In the genomic region with DNA sequence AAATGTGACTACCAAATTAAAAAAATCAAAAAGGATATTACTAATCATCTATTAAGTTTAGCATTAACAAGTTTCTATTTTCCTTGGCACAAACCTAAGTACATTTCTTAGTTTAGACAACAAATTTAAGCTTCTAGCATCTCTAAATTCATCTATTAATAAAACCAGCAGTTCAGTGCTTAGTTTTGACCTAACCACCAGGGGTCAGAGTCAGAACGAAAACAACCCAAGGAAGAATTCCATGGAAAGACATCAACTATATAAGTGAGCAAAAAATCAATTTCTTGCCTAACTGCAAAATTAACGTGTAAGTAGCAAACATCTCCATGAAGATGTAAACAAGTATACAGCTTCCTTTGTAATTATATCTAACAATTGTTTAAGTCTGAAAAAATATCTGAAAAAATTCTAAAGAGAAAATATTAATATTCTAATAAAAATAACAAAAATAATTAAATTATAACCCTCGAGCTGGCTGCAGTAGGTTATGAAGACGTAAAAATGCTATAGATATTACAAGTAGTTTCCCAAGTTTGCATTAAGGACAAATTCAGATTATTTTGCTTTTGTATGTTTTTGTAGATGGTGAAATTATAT, we compare ENCODE assay signal across 9 cellular contexts.
DNase-seq lines count a peak whose midpoint lies in the region; ATAC-seq and TF ChIP-seq lines count a peak whose summit lies in the region.
"Had no signal": no experiment of that assay in that cellular context is flagged by ENCODE, and none has a peak within 500 bp of the region (broad histone marks: within the 10 kb centered on the region; RNA-seq: fewer than 3 reads in every experiment).

No MANE protein-coding gene starts in this region.

- H3K36me3 Mint-ChIP-seq in activated naive CD4-positive, alpha-beta T cell treated with anti-CD3 and anti-CD28 coated beads, Interleukin-2, amount 50 U/mL, for 72 hours: no peaks in the 10 kb centered on the region
- H3K36me3 Mint-ChIP-seq: activated naive CD8-positive, alpha-beta T cell had no signal

- WGBS in testis, 2 donors: 62 to 66% methylated on average over 4 of the region's 4 CpGs

- ATAC-seq in Right ventricle myocardium inferior (no peak), GM21367 (IDR thresholded peaks at IDR 0.05; ENCODE audit: unreplicated experiment) (no peak)
- no peak for ATAC-seq in activated naive CD4-positive, alpha-beta T cell treated with anti-CD3 and anti-CD28 coated beads, Interleukin-2, amount 50 U/mL, for 72 hours

- H3K27ac ChIP-seq in cardiac muscle cell: no peak overlapping the region
- no peak overlapping the region for H3K27ac ChIP-seq in testis

- H3K27ac Mint-ChIP-seq in activated naive CD4-positive, alpha-beta T cell treated with anti-CD3 and anti-CD28 coated beads, Interleukin-2, amount 50 U/mL, for 72 hours: no peak overlapping the region
- H3K27ac Mint-ChIP-seq: activated naive CD8-positive, alpha-beta T cell had no signal

- H3K9me3 Mint-ChIP-seq in activated naive CD4-positive, alpha-beta T cell treated with anti-CD3 and anti-CD28 coated beads, Interleukin-2, amount 50 U/mL, for 72 hours: no peaks in the 10 kb centered on the region

- peak; percentile 55 for TF ChIP-seq CTCF in cardiac muscle cell (IDR thresholded peaks at IDR 0.05; ENCODE audit: low read depth, low read length)
- TF ChIP-seq CTCF in epithelial cell of proximal tubule (conservative IDR thresholded peaks at IDR 0.05; ENCODE audit: low read depth, low read length): peak; percentile 72
- peak in 2 of 3 experiments; percentile 11 to 43 for TF ChIP-seq CTCF in testis (IDR thresholded peaks at IDR 0.05)

- intact Hi-C loops in Right ventricle myocardium inferior (cut with DNase I): loop anchor here (2.0 kb wide), 1 partner anchor 142 kb away; no protein-coding TSS in a partner anchor
- intact Hi-C loops in testis (cut with DNase I; ENCODE audit: low total_unique reads): no loop called here

- TF ChIP-seq POLR2A in testis (IDR thresholded peaks at IDR 0.05): no peak

- DNase-seq in cardiac muscle cell (ENCODE audit: low read depth in 1 of 2, low spot score in 1 of 2) (peak; percentile 36 to 60), Right ventricle myocardium inferior (ENCODE audit: missing footprints) (no peak), NCI-H69 (lab: John Stamatoyannopoulos, UW) (peak; percentile 65), epithelial cell of proximal tubule (ENCODE audit: low read depth) (no peak), testis (no peak), activated gamma-delta T cell (lab: John Stamatoyannopoulos, UW) (no peak)
- no peak for DNase-seq in activated naive CD4-positive, alpha-beta T cell treated with anti-CD3 and anti-CD28 coated beads, Interleukin-2, amount 50 U/mL, for 72 hours (ENCODE audit: low spot score in 2 of 2)

- no peak overlapping the region for H3K4me3 ChIP-seq in cardiac muscle cell
- H3K4me3 ChIP-seq in epithelial cell of proximal tubule (ENCODE audit: low read depth, low read length): no peak overlapping the region
- no peak overlapping the region for H3K4me3 ChIP-seq in testis

- H3K36me3 ChIP-seq in cardiac muscle cell (no peaks in the 10 kb centered on the region), testis (ENCODE audit: low read depth, missing control alignments) (no peaks in the 10 kb centered on the region)

- H3K4me1 ChIP-seq in cardiac muscle cell (ENCODE audit: low read depth) (peaks cover 8% of the 10 kb centered on the region), testis (no peaks in the 10 kb centered on the region)

- H3K27me3 ChIP-seq in cardiac muscle cell (peaks cover 23% of the 10 kb centered on the region), testis (no peaks in the 10 kb centered on the region)

- H3K9me3 ChIP-seq in cardiac muscle cell (ENCODE audit: low read depth): no peaks in the 10 kb centered on the region
- no peaks in the 10 kb centered on the region for H3K9me3 ChIP-seq in testis

Comparison
In these comparisons a context has a peak if more than half of its experiments do, and no peak if none do; other contexts are left out.
1. DNase-seq: peak in cardiac muscle cell (2 of 2) and NCI-H69 (single experiment); none in Right ventricle myocardium inferior (single experiment), epithelial cell of proximal tubule (single experiment), testis (single experiment), activated gamma-delta T cell (single experiment) and activated naive CD4-positive, alpha-beta T cell treated with anti-CD3 and anti-CD28 coated beads, Interleukin-2, amount 50 U/mL, for 72 hours (0 of 2).
2. Peak in every context shown above with its lines, with median percentiles within 50 percentile points of each other: CTCF ChIP-seq.